ENCODE assay signal across 12 cellular contexts in genomic region chr6:514396-514973, GRCh38.
DNase-seq lines count a peak whose midpoint lies in the region; ATAC-seq and TF ChIP-seq lines count a peak whose summit lies in the region.
"Had no signal": no experiment of that assay in that cellular context is flagged by ENCODE, and none has a peak within 500 bp of the region (broad histone marks: within the 10 kb centered on the region; RNA-seq: fewer than 3 reads in every experiment).

No MANE protein-coding gene starts in this region.

- H3K4me1 ChIP-seq in spleen: peaks cover 0 to 23% (median 4%) of the 10 kb centered on the region in 6 donors

- 80 to 92% (median 84%) methylated on average over 12 of the region's 12 CpGs for WGBS in spleen, 5 donors

- CTCF ChIA-PET in activated CD4-positive, alpha-beta memory T cell treated with anti-CD3 and anti-CD28 coated beads for 36 hours (lab: Charles Lee): no interaction called here
- CTCF ChIA-PET in activated CD4-positive, alpha-beta memory T cell treated with anti-CD3 and anti-CD28 coated beads, Interleukin-2, amount 10 ng/mL, durations not matched to agents 7 days and 5 days (lab: Charles Lee): no interaction called here
- CTCF ChIA-PET in T-cell (lab: Charles Lee): interaction anchor here in 1 of 2 donors (0.5 kb wide), 1 partner anchor 66 kb away, joined by 4 read pairs; no protein-coding TSS in a partner anchor

- H3K4me3 ChIP-seq in spleen: no peak overlapping the region

- peaks cover 0 to 36% (median 3%) of the 10 kb centered on the region in 6 donors for H3K36me3 ChIP-seq in spleen

- no peaks in the 10 kb centered on the region for H3K27me3 Mint-ChIP-seq in activated CD4-positive, alpha-beta memory T cell treated with anti-CD3 and anti-CD28 coated beads for 36 hours
- no peaks in the 10 kb centered on the region for H3K27me3 Mint-ChIP-seq in activated CD4-positive, alpha-beta memory T cell treated with anti-CD3 and anti-CD28 coated beads, Interleukin-2, amount 10 ng/mL, durations not matched to agents 7 days and 5 days
- H3K27me3 Mint-ChIP-seq in T-cell: no peaks in the 10 kb centered on the region
- H3K27me3 Mint-ChIP-seq in endothelial cell (ENCODE audit: unreplicated experiment): no peaks in the 10 kb centered on the region

- H3K27me3 ChIP-seq in spleen (replicated peaks in 1 of 7): no peaks in the 10 kb centered on the region

- H3K4me1 Mint-ChIP-seq in activated CD4-positive, alpha-beta memory T cell treated with anti-CD3 and anti-CD28 coated beads for 36 hours (ENCODE audit: low read depth): peaks cover 64% of the 10 kb centered on the region
- H3K4me1 Mint-ChIP-seq in activated CD4-positive, alpha-beta memory T cell treated with anti-CD3 and anti-CD28 coated beads, Interleukin-2, amount 10 ng/mL, durations not matched to agents 7 days and 5 days: peaks cover 43% of the 10 kb centered on the region
- peaks cover 41 to 58% (median 53%) of the 10 kb centered on the region in 3 donors for H3K4me1 Mint-ChIP-seq in T-cell
- peaks cover 10% of the 10 kb centered on the region for H3K4me1 Mint-ChIP-seq in endothelial cell (ENCODE audit: unreplicated experiment)

- peak overlapping the region; percentile 85 for H3K27ac Mint-ChIP-seq in activated CD4-positive, alpha-beta memory T cell treated with anti-CD3 and anti-CD28 coated beads for 36 hours
- no peak overlapping the region for H3K27ac Mint-ChIP-seq in activated CD4-positive, alpha-beta memory T cell treated with anti-CD3 and anti-CD28 coated beads, Interleukin-2, amount 10 ng/mL, durations not matched to agents 7 days and 5 days
- H3K27ac Mint-ChIP-seq in T-cell (peak overlapping the region; percentile 71 to 72), endothelial cell (ENCODE audit: unreplicated experiment) (peak overlapping the region; percentile 11)

- POLR2A ChIA-PET in activated CD4-positive, alpha-beta memory T cell treated with anti-CD3 and anti-CD28 coated beads for 36 hours (lab: Charles Lee): interaction anchor here (1.1 to 3.7 kb wide), 5 partner anchors 12 to 123 kb away, joined by 3 to 13 read pairs (median 3); partner anchors contain the start of gene IRF4
- POLR2A ChIA-PET in activated CD4-positive, alpha-beta memory T cell treated with anti-CD3 and anti-CD28 coated beads, Interleukin-2, amount 10 ng/mL, durations not matched to agents 7 days and 5 days (lab: Charles Lee): interaction anchor here (1.3 kb wide), 1 partner anchor 123 kb away, joined by 3 read pairs; the partner anchor contains the start of gene IRF4
- POLR2A ChIA-PET in T-cell (lab: Charles Lee): no interaction called here

- no peak overlapping the region for H3K27ac ChIP-seq in spleen

- peak overlapping the region; percentile 17 for H3K4me3 Mint-ChIP-seq in activated CD4-positive, alpha-beta memory T cell treated with anti-CD3 and anti-CD28 coated beads for 36 hours
- H3K4me3 Mint-ChIP-seq in activated CD4-positive, alpha-beta memory T cell treated with anti-CD3 and anti-CD28 coated beads, Interleukin-2, amount 10 ng/mL, durations not matched to agents 7 days and 5 days: no peak overlapping the region
- H3K4me3 Mint-ChIP-seq in T-cell: peak overlapping the region in 1 of 3 donors; percentile 59
- H3K4me3 Mint-ChIP-seq in endothelial cell (ENCODE audit: unreplicated experiment): no peak overlapping the region

- ATAC-seq in T-cell (replicated peaks in 1 of 4) (no peak), HG03039 (IDR thresholded peaks at IDR 0.05; ENCODE audit: unreplicated experiment) (no peak), GM18498 (IDR thresholded peaks at IDR 0.05; ENCODE audit: unreplicated experiment) (no peak)

- intact Hi-C loops in activated CD4-positive, alpha-beta memory T cell treated with anti-CD3 and anti-CD28 coated beads for 36 hours (cut with micrococcal nuclease): loop anchor here (1.0 kb wide), 2 partner anchors 12 to 14 kb away; no protein-coding TSS in a partner anchor
- intact Hi-C loops in spleen (cut with DNase I; ENCODE audit: low total_unique reads): no loop called here

- peaks cover 35% of the 10 kb centered on the region for H3K36me3 Mint-ChIP-seq in activated CD4-positive, alpha-beta memory T cell treated with anti-CD3 and anti-CD28 coated beads for 36 hours
- H3K36me3 Mint-ChIP-seq in activated CD4-positive, alpha-beta memory T cell treated with anti-CD3 and anti-CD28 coated beads, Interleukin-2, amount 10 ng/mL, durations not matched to agents 7 days and 5 days (ENCODE audit: low read depth): peaks cover 58% of the 10 kb centered on the region
- H3K36me3 Mint-ChIP-seq in T-cell (peaks cover 38% of the 10 kb centered on the region), endothelial cell (ENCODE audit: low read depth, unreplicated experiment) (peaks cover 10% of the 10 kb centered on the region)

- H3K9me3 ChIP-seq in spleen: peaks cover 0 to 15% (median 7%) of the 10 kb centered on the region in 8 donors

- TF ChIP-seq CTCF in endothelial cell (IDR thresholded peaks at IDR 0.05; ENCODE audit: unreplicated experiment): no peak
- no peak for TF ChIP-seq CTCF in spleen (IDR thresholded peaks at IDR 0.05 in 8 of 11, conservative IDR thresholded peaks at IDR 0.05 in 3 of 11)

- DNase-seq in activated CD4-positive, alpha-beta memory T cell treated with anti-CD3 and anti-CD28 coated beads for 36 hours: peak; percentile 60
- DNase-seq in activated CD4-positive, alpha-beta memory T cell treated with anti-CD3 and anti-CD28 coated beads, Interleukin-2, amount 10 ng/mL, durations not matched to agents 7 days and 5 days: no peak
- no peak for DNase-seq in T-cell
- peak; percentile 9 for DNase-seq in endothelial cell (ENCODE audit: low spot score)
- peak; percentile 71 for DNase-seq in spleen
- no peak for DNase-seq in NCI-H1694 treated with DMSO at 0.1 percent for 48 hours (lab: John Stamatoyannopoulos, UW)
- DNase-seq: ACHN; activated effector memory CD4-positive, alpha-beta T cell treated with anti-CD3 and anti-CD28 coated beads, Interleukin-2, amount 50 U/mL, for 16 hours; effector CD8-positive, alpha-beta T cell; NCI-H1092 treated with DMSO at 0.1 percent for 48 hours had no signal

- no peak for TF ChIP-seq POLR2A in spleen (IDR thresholded peaks at IDR 0.05)

- H3K9me3 Mint-ChIP-seq in activated CD4-positive, alpha-beta memory T cell treated with anti-CD3 and anti-CD28 coated beads for 36 hours: peaks cover 12% of the 10 kb centered on the region
- peaks cover 20% of the 10 kb centered on the region for H3K9me3 Mint-ChIP-seq in activated CD4-positive, alpha-beta memory T cell treated with anti-CD3 and anti-CD28 coated beads, Interleukin-2, amount 10 ng/mL, durations not matched to agents 7 days and 5 days
- H3K9me3 Mint-ChIP-seq in T-cell (peaks cover 0 to 7% (median 0%) of the 10 kb centered on the region in 3 donors), endothelial cell (ENCODE audit: unreplicated experiment) (no peaks in the 10 kb centered on the region)

Comparison
In these comparisons a context has a peak if more than half of its experiments do, and no peak if none do; other contexts are left out.
1. DNase-seq: peak in activated CD4-positive, alpha-beta memory T cell treated with anti-CD3 and anti-CD28 coated beads for 36 hours (single experiment), endothelial cell (single experiment) and spleen (single experiment); none in activated CD4-positive, alpha-beta memory T cell treated with anti-CD3 and anti-CD28 coated beads, Interleukin-2, amount 10 ng/mL, durations not matched to agents 7 days and 5 days (single experiment), T-cell (0 of 34) and NCI-H1694 treated with DMSO at 0.1 percent for 48 hours (single experiment).
2. POLR2A ChIA-PET loops: an anchor here in activated CD4-positive, alpha-beta memory T cell treated with anti-CD3 and anti-CD28 coated beads for 36 hours (1.1 to 3.7 kb wide) and activated CD4-positive, alpha-beta memory T cell treated with anti-CD3 and anti-CD28 coated beads, Interleukin-2, amount 10 ng/mL, durations not matched to agents 7 days and 5 days (1.3 kb wide); none called in T-cell.